In the genomic region with DNA sequence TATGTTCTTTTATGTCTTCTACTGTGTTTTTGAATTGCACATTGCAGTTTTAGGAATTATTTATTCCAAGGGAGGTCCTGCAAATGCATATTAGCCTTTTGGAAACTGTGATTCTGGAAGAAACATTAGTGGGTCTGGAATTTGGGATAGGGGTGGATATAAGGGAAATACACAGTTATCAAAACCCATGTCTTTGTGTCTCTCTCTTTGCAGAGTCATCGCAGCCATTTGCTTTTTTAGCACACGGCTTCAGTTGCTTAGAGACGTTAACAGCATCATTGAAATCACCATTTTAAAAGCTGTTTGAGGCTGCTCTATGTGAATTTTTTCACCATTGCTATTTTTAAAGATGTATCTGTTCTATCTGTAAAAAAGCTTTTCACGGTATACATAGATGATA, we compare ENCODE assay signal across 22 cellular contexts. TPM values are rescaled to one million over a fixed set of nuclear protein-coding genes. Genes with fewer than 3 reads are reported as not detected.
DNase-seq lines count a peak whose midpoint lies in the region; ATAC-seq and TF ChIP-seq lines count a peak whose summit lies in the region.
"Had no signal": no experiment of that assay in that cellular context is flagged by ENCODE, and none has a peak within 500 bp of the region (broad histone marks: within the 10 kb centered on the region; RNA-seq: fewer than 3 reads in every experiment).

No MANE protein-coding gene starts in this region.

- H2BK20ac ChIP-seq in IMR-90 (ENCODE audit: low read depth, low read length): peak overlapping the region; percentile 73

- POLR2A ChIA-PET in IMR-90 (lab: Charles Lee; ENCODE audit: unreplicated experiment): no interaction called here

- WGBS in IMR-90 (ENCODE audit: extremely low coverage in 2 of 2, insufficient read length in 1 of 2), 2 experiments: no CpG with 5 or more reads among the region's 4 CpGs
- 96% methylated on average over 3 of the region's 4 CpGs for WGBS in mesenchymal stem cell

- H2BK15ac ChIP-seq in IMR-90 (ENCODE audit: low read depth, low read length) (peak overlapping the region; percentile 80; the same call in 1 of the 3 replicates), mesenchymal stem cell (ENCODE audit: low read depth, poor library complexity, severe bottlenecking) (no peak overlapping the region)

- peak overlapping the region; percentile 74 for H3K27ac ChIP-seq in ACC112 (ENCODE audit: low read depth, low read length)
- H3K27ac ChIP-seq in IMR-90 (ENCODE audit: insufficient read depth, low read length): peak overlapping the region; percentile 27
- H3K27ac ChIP-seq in mesenchymal stem cell (ENCODE audit: low read length, poor library complexity, severe bottlenecking): no peak overlapping the region
- H3K27ac ChIP-seq in vagina: no peak overlapping the region
- H3K27ac ChIP-seq: gastrocnemius medialis, left lung had no signal

- peaks cover 22% of the 10 kb centered on the region for H3K4me1 Mint-ChIP-seq in brain

- dilution Hi-C loops in IMR-90 (cut with HindIII; ENCODE audit: low sequenced_read_pairs, unreplicated experiment): no loop called here

- H3K23ac ChIP-seq in IMR-90 (ENCODE audit: low read depth, low read length): peak overlapping the region; percentile 75
- H3K23ac ChIP-seq in mesenchymal stem cell (ENCODE audit: low read length in 2 of 2): no peak overlapping the region

- H2BK120ac ChIP-seq in IMR-90 (ENCODE audit: low read depth, low read length) (peak overlapping the region; percentile 83), mesenchymal stem cell (ENCODE audit: low read depth, low read length) (no peak overlapping the region)

- intact Hi-C loops in IMR-90 (cut with micrococcal nuclease): loop anchor here (5.0 kb wide), 1 partner anchor 123 kb away; no protein-coding TSS in a partner anchor
- intact Hi-C loops in vagina (cut with DNase I): no loop called here

- H3K4me2 ChIP-seq in IMR-90 (ENCODE audit: low read depth, low read length) (no peak overlapping the region; the same call in 1 of the 2 replicates), mesenchymal stem cell (ENCODE audit: low read length, poor library complexity, severe bottlenecking) (no peak overlapping the region)

- no peak overlapping the region for H2AFZ ChIP-seq in ACC112 (ENCODE audit: low read length, unreplicated experiment)
- H2AFZ ChIP-seq in IMR-90 (replicated peaks; ENCODE audit: low read length, poor library complexity): no peak overlapping the region
- no peak overlapping the region for H2AFZ ChIP-seq in mesenchymal stem cell (ENCODE audit: low read depth, low read length)

- H3K9me1 ChIP-seq in IMR-90 (ENCODE audit: insufficient read depth, low read length): peaks cover 2% of the 10 kb centered on the region

- peaks cover 20% of the 10 kb centered on the region for H3K36me3 ChIP-seq in ACC112 (ENCODE audit: insufficient read depth, low read length)
- peaks cover 5% of the 10 kb centered on the region for H3K36me3 ChIP-seq in IMR-90 (ENCODE audit: control insufficient read depth, insufficient read depth, low read length)
- peaks cover 5 to 34% of the 10 kb centered on the region in 2 experiments for H3K36me3 ChIP-seq in mesenchymal stem cell (ENCODE audit: control insufficient read depth in 1 of 2, insufficient read depth in 2 of 2, low read depth in 1 of 2, low read length in 2 of 2)
- peaks cover 0 to 6% of the 10 kb centered on the region in 2 donors for H3K36me3 ChIP-seq in vagina

- no peaks in the 10 kb centered on the region for H3K79me2 ChIP-seq in ACC112 (ENCODE audit: control insufficient read depth, insufficient read depth, low read length, unreplicated experiment)

- peak overlapping the region; percentile 80; the same call in 1 of the 2 replicates for H3K18ac ChIP-seq in IMR-90 (ENCODE audit: low read depth, low read length)
- H3K18ac ChIP-seq in mesenchymal stem cell (ENCODE audit: low read depth in 1 of 2, low read length in 2 of 2): no peak overlapping the region

- no peak overlapping the region for H2BK12ac ChIP-seq in mesenchymal stem cell (ENCODE audit: low read length in 2 of 2)

- ATAC-seq in IMR-90 (ENCODE audit: low read depth): no peak
- ATAC-seq in GM18519 (IDR thresholded peaks at IDR 0.05; ENCODE audit: low FRiP score, unreplicated experiment): no peak
- no peak for ATAC-seq in GM21360 (IDR thresholded peaks at IDR 0.05; ENCODE audit: unreplicated experiment)
- ATAC-seq in HG02981 (IDR thresholded peaks at IDR 0.05; ENCODE audit: unreplicated experiment): no peak
- ATAC-seq: gastrocnemius medialis; HepG2; left lung; stimulated activated naive B cell treated with anti-CD40 and anti-IgM and Interleukin-4, amounts not matched to agents 10 μg/mL and 1 μg/mL and 100 μg/mL, for 72 hours had no signal

- BruUV-seq in IMR-90 (replicated peaks; lab: Mats Ljungman, UMichigan): no TSS peak

- peaks cover 44% of the 10 kb centered on the region for H3K36me3 Mint-ChIP-seq in brain

- H4K20me1 ChIP-seq in IMR-90 (ENCODE audit: insufficient read depth, low read length): 0 out of 2 replicates have a peak, but pooled peaks cover 6% of the 10 kb centered on the region

- H3K27me3 ChIP-seq in ACC112 (ENCODE audit: insufficient read depth, low read length): no peaks in the 10 kb centered on the region
- H3K27me3 ChIP-seq in IMR-90 (ENCODE audit: control insufficient read depth, insufficient read depth, low read length): no peaks in the 10 kb centered on the region
- H3K27me3 ChIP-seq in mesenchymal stem cell (ENCODE audit: control insufficient read depth in 1 of 2, insufficient read depth in 1 of 2, low read length in 2 of 2): no peaks in the 10 kb centered on the region
- no peaks in the 10 kb centered on the region for H3K27me3 ChIP-seq in vagina
- H3K27me3 ChIP-seq: gastrocnemius medialis, left lung had no signal

- H2AK9ac ChIP-seq in IMR-90 (replicated peaks; ENCODE audit: low read depth, low read length, poor library complexity): no peak overlapping the region

- peak overlapping the region; percentile 75; the same call in 1 of the 2 replicates for H3K14ac ChIP-seq in IMR-90 (replicated peaks; ENCODE audit: low read depth, low read length)
- no peak overlapping the region for H3K14ac ChIP-seq in mesenchymal stem cell (ENCODE audit: low read length in 2 of 2)

- CTCF ChIA-PET in IMR-90 (lab: Yijun Ruan, JAX): interaction anchor here (1.2 to 1.7 kb wide), 2 partner anchors 16 to 123 kb away, joined by 3 read pairs; no protein-coding TSS in a partner anchor

- H2BK5ac ChIP-seq in IMR-90 (ENCODE audit: low read depth, low read length, poor library complexity, severe bottlenecking): peak overlapping the region; percentile 89
- no peak overlapping the region for H2BK5ac ChIP-seq in mesenchymal stem cell (ENCODE audit: low read depth, low read length, poor library complexity, severe bottlenecking)

- H3K4me1 ChIP-seq in ACC112 (ENCODE audit: control insufficient read depth, insufficient read depth, low read length, unreplicated experiment) (peaks cover 39% of the 10 kb centered on the region), IMR-90 (ENCODE audit: control insufficient read depth, insufficient read depth, low read length) (peaks cover 13% of the 10 kb centered on the region; the same call in 1 of the 2 replicates), mesenchymal stem cell (ENCODE audit: control insufficient read depth, insufficient read depth, low read depth, low read length) (no peaks in the 10 kb centered on the region), vagina (peaks cover 5% of the 10 kb centered on the region)
- H3K4me1 ChIP-seq: left lung had no signal

- H4K8ac ChIP-seq in IMR-90 (ENCODE audit: low read depth in 2 of 2, low read length in 2 of 2): peak overlapping the region in 1 of 2 experiments; percentile 84; a peak in 2 of 4 replicates
- no peak overlapping the region for H4K8ac ChIP-seq in mesenchymal stem cell (ENCODE audit: low read length)

- H3K4me3 ChIP-seq in ACC112 (ENCODE audit: low read depth, low read length) (peak overlapping the region; percentile 12; the same call in 1 of the 2 replicates), IMR-90 (ENCODE audit: insufficient read depth, low read depth, low read length) (no peak overlapping the region), mesenchymal stem cell (ENCODE audit: insufficient read depth in 1 of 2, low read depth in 1 of 2, low read length in 2 of 2) (no peak overlapping the region), vagina (no peak overlapping the region)
- H3K4me3 ChIP-seq: gastrocnemius medialis, left lung had no signal

- H4K5ac ChIP-seq in IMR-90 (ENCODE audit: low read depth, low read length): peak overlapping the region; percentile 82; the same call in 1 of the 2 replicates

- no peak for TF ChIP-seq RAD21 in IMR-90 (IDR thresholded peaks at IDR 0.05; ENCODE audit: low read length)

- peaks cover 6 to 21% of the 10 kb centered on the region in 2 experiments; a peak in 3 of 4 replicates for H3K79me1 ChIP-seq in IMR-90 (ENCODE audit: low read depth in 1 of 2, low read length in 2 of 2)
- H3K79me1 ChIP-seq in mesenchymal stem cell (replicated peaks; ENCODE audit: low read length, poor library complexity, severe bottlenecking): peaks cover 8% of the 10 kb centered on the region

- H3K4me3 Mint-ChIP-seq in brain: no peak overlapping the region
- H3K4me3 Mint-ChIP-seq: stimulated activated naive B cell treated with anti-CD40 and anti-IgM and Interleukin-4, amounts not matched to agents 10 μg/mL and 1 μg/mL and 100 μg/mL, for 72 hours; T-helper 2 cell treated with Interferon-gamma antibody and Interleukin-4, amounts not matched to agents 5 μg/mL and 100 μg/mL, for 36 hours; type B pancreatic cell had no signal

- no peak for DNase-seq in IMR-90
- DNase-seq in mesenchymal stem cell: no peak
- DNase-seq in vagina (ENCODE audit: extremely low spot score in 2 of 2): no peak
- DNase-seq: activated CD4-positive, alpha-beta T cell treated with anti-CD3 and anti-CD28 coated beads for 48 hours; activated naive CD4-positive, alpha-beta T cell; aorta; gastrocnemius medialis; left lung; NCI-H2029; NCI-H510A; posterior cingulate gyrus; SHP77 treated with DMSO at 0.1 percent for 48 hours; stimulated activated naive B cell treated with anti-CD40 and anti-IgM and Interleukin-4, amounts not matched to agents 10 μg/mL and 1 μg/mL and 100 μg/mL, for 72 hours had no signal

- no peak for TF ChIP-seq POLR2A in IMR-90 (IDR thresholded peaks at IDR 0.05; ENCODE audit: low read depth, low read length)
- TF ChIP-seq POLR2A in vagina (IDR thresholded peaks at IDR 0.05): no peak

- H3K27me3 Mint-ChIP-seq in brain: no peaks in the 10 kb centered on the region
- H3K27me3 Mint-ChIP-seq: stimulated activated naive B cell treated with anti-CD40 and anti-IgM and Interleukin-4, amounts not matched to agents 10 μg/mL and 1 μg/mL and 100 μg/mL, for 72 hours; type B pancreatic cell had no signal

- H4K91ac ChIP-seq in IMR-90 (ENCODE audit: insufficient read depth, low read depth, low read length): peak overlapping the region; percentile 72
- H4K91ac ChIP-seq in mesenchymal stem cell (ENCODE audit: low read length): no peak overlapping the region

- TF ChIP-seq CTCF in IMR-90 (conservative IDR thresholded peaks at IDR 0.05; ENCODE audit: low read depth, low read length) (no peak), brain (conservative IDR thresholded peaks at IDR 0.05) (no peak), vagina (IDR thresholded peaks at IDR 0.05) (no peak)

- peak overlapping the region in 4 of 5 experiments; percentile 29 to 96 (median 88) for H3K27ac Mint-ChIP-seq in brain
- H3K27ac Mint-ChIP-seq: stimulated activated naive B cell treated with anti-CD40 and anti-IgM and Interleukin-4, amounts not matched to agents 10 μg/mL and 1 μg/mL and 100 μg/mL, for 72 hours; T-helper 2 cell treated with Interferon-gamma antibody and Interleukin-4, amounts not matched to agents 5 μg/mL and 100 μg/mL, for 36 hours; type B pancreatic cell had no signal

- in situ Hi-C loops in IMR-90 (cut with MboI; ENCODE audit: low sequenced_read_pairs): no loop called here

- H3K9ac ChIP-seq in IMR-90 (ENCODE audit: low read depth, low read length) (no peak overlapping the region), mesenchymal stem cell (ENCODE audit: low read length) (peak overlapping the region; percentile 65)

- H2AK5ac ChIP-seq in IMR-90 (ENCODE audit: low read depth, low read length) (peak overlapping the region; percentile 77; the same call in 1 of the 2 replicates), mesenchymal stem cell (ENCODE audit: low read length, severe bottlenecking) (no peak overlapping the region)

- H3K4ac ChIP-seq in IMR-90 (ENCODE audit: low read depth, low read length): peak overlapping the region; percentile 65; the same call in 1 of the 2 replicates
- no peak overlapping the region for H3K4ac ChIP-seq in mesenchymal stem cell (ENCODE audit: low read depth in 1 of 2, low read length in 2 of 2)

- H3K9me3 ChIP-seq in IMR-90 (ENCODE audit: control insufficient read depth, insufficient read depth, low read length) (no peaks in the 10 kb centered on the region), mesenchymal stem cell (ENCODE audit: control insufficient read depth, low read length) (no peaks in the 10 kb centered on the region), vagina (no peaks in the 10 kb centered on the region)
- H3K9me3 ChIP-seq: gastrocnemius medialis, left lung had no signal

- H3K56ac ChIP-seq in IMR-90 (ENCODE audit: extremely low read depth, insufficient read depth, low read length): peak overlapping the region; percentile 36

- no peaks in the 10 kb centered on the region for H3K9me3 Mint-ChIP-seq in brain
- H3K9me3 Mint-ChIP-seq: stimulated activated naive B cell treated with anti-CD40 and anti-IgM and Interleukin-4, amounts not matched to agents 10 μg/mL and 1 μg/mL and 100 μg/mL, for 72 hours; T-helper 2 cell treated with Interferon-gamma antibody and Interleukin-4, amounts not matched to agents 5 μg/mL and 100 μg/mL, for 36 hours; type B pancreatic cell had no signal

RNA-seq across cellular contexts. Expression of gene OMG, which starts 47.3 kb away (rescaled TPM):
- total RNA-seq in IMR-90 (2012; rRNA removed): 0.18 TPM in 1 of 2 replicates, not detected in the other
- polyA plus RNA-seq in IMR-90 (2012; rRNA removed): not detected in 2 replicates
- polyA plus RNA-seq in IMR-90 (2012; cell fraction: cytosol; rRNA removed): 0.13 TPM in 1 of 2 replicates, not detected in the other
- polyA plus RNA-seq in IMR-90 (2012; cell fraction: nucleus; rRNA removed; ENCODE audit: low replicate concordance): not detected in 2 replicates
- polyA plus RNA-seq in brain (ENCODE audit: insufficient read depth, low read depth, low replicate concordance): 44.9 TPM
- 2.8 TPM for polyA plus RNA-seq in mesenchymal stem cell (2013, experiment 1 of 2)
- 2.5 TPM for polyA plus RNA-seq in mesenchymal stem cell (2013, experiment 2 of 2)
- total RNA-seq in vagina: not detected
- total RNA-seq: Daoy, gastrocnemius medialis, HepG2 had no signal
- polyA plus RNA-seq: aorta, HepG2 had no signal

Comparison
In these comparisons a context has a peak if more than half of its experiments do, and no peak if none do; other contexts are left out.
1. H3K27ac ChIP-seq: peak in ACC112 (single experiment) and IMR-90 (single experiment); none in mesenchymal stem cell (single experiment) and vagina (single experiment).